8 cellular contexts compared by ENCODE assay signal in the genomic region with DNA sequence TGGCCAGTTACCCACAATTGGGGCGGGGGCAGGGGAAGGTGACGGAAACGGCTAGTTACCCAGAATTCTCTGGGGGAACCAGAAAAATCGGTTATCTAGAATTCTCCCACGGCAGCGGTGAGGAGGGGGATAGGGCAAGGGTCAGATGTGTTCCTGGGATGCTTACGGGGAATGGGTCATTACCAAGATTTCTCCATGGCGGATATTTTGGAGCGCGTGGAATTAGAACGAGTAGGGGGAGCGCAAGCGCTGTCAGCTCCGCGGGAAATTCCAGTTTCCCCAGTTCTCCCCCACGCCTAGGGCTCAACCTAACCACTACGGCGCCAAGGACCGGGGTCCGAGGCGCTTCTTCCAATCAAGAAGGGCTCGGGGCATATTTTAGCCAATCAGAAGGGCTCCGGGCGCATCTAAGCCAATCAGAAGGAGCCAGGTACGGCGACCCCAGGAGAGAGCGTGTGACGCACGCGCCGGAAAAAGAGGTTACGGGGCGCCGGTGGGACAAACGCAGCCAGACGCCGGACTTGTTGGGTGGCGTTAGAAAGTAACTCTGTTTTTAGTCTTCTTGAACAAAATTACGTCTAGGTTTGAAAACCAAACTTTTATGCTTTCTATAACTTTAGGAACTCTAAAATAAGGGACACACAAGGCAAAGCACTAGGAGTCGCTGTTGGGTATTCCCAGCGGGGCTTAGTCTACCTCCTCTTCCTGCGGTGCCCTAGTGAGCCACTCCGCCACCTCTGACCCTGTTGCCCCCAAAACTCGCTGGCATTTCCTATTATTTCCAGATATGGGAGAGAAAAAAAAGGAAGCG. TPM values are rescaled to one million over a fixed set of nuclear protein-coding genes. Genes with fewer than 3 reads are reported as not detected.
A peak's percentile ranks its signal among the peaks of the same experiment; 100 is the strongest.
DNase-seq lines count a peak whose midpoint lies in the region; ATAC-seq and TF ChIP-seq lines count a peak whose summit lies in the region.

A gene with protein sequence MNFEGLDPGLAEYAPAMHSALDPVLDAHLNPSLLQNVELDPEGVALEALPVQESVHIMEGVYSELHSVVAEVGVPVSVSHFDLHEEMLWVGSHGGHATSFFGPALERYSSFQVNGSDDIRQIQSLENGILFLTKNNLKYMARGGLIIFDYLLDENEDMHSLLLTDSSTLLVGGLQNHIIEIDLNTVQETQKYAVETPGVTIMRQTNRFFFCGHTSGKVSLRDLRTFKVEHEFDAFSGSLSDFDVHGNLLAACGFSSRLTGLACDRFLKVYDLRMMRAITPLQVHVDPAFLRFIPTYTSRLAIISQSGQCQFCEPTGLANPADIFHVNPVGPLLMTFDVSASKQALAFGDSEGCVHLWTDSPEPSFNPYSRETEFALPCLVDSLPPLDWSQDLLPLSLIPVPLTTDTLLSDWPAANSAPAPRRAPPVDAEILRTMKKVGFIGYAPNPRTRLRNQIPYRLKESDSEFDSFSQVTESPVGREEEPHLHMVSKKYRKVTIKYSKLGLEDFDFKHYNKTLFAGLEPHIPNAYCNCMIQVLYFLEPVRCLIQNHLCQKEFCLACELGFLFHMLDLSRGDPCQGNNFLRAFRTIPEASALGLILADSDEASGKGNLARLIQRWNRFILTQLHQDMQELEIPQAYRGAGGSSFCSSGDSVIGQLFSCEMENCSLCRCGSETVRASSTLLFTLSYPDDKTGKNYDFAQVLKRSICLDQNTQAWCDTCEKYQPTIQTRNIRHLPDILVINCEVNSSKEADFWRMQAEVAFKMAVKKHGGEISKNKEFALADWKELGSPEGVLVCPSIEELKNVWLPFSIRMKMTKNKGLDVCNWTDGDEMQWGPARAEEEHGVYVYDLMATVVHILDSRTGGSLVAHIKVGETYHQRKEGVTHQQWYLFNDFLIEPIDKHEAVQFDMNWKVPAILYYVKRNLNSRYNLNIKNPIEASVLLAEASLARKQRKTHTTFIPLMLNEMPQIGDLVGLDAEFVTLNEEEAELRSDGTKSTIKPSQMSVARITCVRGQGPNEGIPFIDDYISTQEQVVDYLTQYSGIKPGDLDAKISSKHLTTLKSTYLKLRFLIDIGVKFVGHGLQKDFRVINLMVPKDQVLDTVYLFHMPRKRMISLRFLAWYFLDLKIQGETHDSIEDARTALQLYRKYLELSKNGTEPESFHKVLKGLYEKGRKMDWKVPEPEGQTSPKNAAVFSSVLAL (minus strand): TSS at position 322 of the 811 bp plus-strand sequence. CDS start 906 bp downstream, outside the sequence.

- H3K36me3 ChIP-seq in osteoblast (ENCODE audit: insufficient read depth, low read length): no peaks in the 10 kb centered on the region
- H3K36me3 ChIP-seq in thoracic aorta: no peaks in the 10 kb centered on the region

- DNase-seq in NCI-H1092 treated with DMSO at 0.1 percent for 48 hours (lab: John Stamatoyannopoulos, UW) (peak; percentile 92), SKM-1 (lab: John Stamatoyannopoulos, UW; ENCODE audit: unreplicated experiment) (peak; percentile 63), glutamatergic neuron (peak; percentile 88), osteoblast (ENCODE audit: insufficient read length, low spot score, missing footprints) (peak; percentile 99), thoracic aorta (ENCODE audit: low spot score) (peak; percentile 84)
- peak; percentile 91 to 94 for DNase-seq in activated naive CD4-positive, alpha-beta T cell treated with anti-CD3 and anti-CD28 coated beads, Interleukin-2, amount 50 U/mL, for 72 hours (ENCODE audit: low spot score in 2 of 2)

- peak within 1 kb of the TSS; percentile 93 for H3K4me3 Mint-ChIP-seq in glutamatergic neuron (ENCODE audit: unreplicated experiment)

- H3K27ac Mint-ChIP-seq in activated naive CD4-positive, alpha-beta T cell treated with anti-CD3 and anti-CD28 coated beads, Interleukin-2, amount 50 U/mL, for 72 hours: peak within 1 kb of the TSS; percentile 99 to 100
- peak within 1 kb of the TSS; percentile 95 for H3K27ac Mint-ChIP-seq in glutamatergic neuron (ENCODE audit: unreplicated experiment)

- peak within 1 kb of the TSS; percentile 100 for H3K27ac ChIP-seq in osteoblast (ENCODE audit: low read depth, low read length)
- H3K27ac ChIP-seq in thoracic aorta: peak within 1 kb of the TSS; percentile 91 to 93

- peaks cover 2% of the 10 kb centered on the region for H3K79me2 ChIP-seq in osteoblast (ENCODE audit: insufficient read depth, low read length)

- H3K9me3 Mint-ChIP-seq in activated naive CD4-positive, alpha-beta T cell treated with anti-CD3 and anti-CD28 coated beads, Interleukin-2, amount 50 U/mL, for 72 hours: no peaks in the 10 kb centered on the region
- H3K9me3 Mint-ChIP-seq in glutamatergic neuron (ENCODE audit: unreplicated experiment): peaks cover 8% of the 10 kb centered on the region

- TF ChIP-seq POLR2A in GM10847 (IDR thresholded peaks at IDR 0.05; ENCODE audit: extremely low read depth, insufficient read length): peak; percentile 91

- H3K27me3 ChIP-seq in osteoblast (ENCODE audit: insufficient read depth, low read length): no peaks in the 10 kb centered on the region
- no peaks in the 10 kb centered on the region for H3K27me3 ChIP-seq in thoracic aorta (replicated peaks; ENCODE audit: insufficient read depth)

- TF ChIP-seq CTCF in glutamatergic neuron (IDR thresholded peaks at IDR 0.05; ENCODE audit: partially characterized antibody, unreplicated experiment): peak; percentile 58
- TF ChIP-seq CTCF in osteoblast (IDR thresholded peaks at IDR 0.05; ENCODE audit: extremely low read depth, low read depth, low read length): peak; percentile 79
- TF ChIP-seq CTCF in thoracic aorta (IDR thresholded peaks at IDR 0.05): peak; percentile 59

- H3K27me3 Mint-ChIP-seq in glutamatergic neuron (ENCODE audit: unreplicated experiment): peaks cover 3% of the 10 kb centered on the region

- H3K4me1 Mint-ChIP-seq in glutamatergic neuron (ENCODE audit: low read depth, unreplicated experiment): peaks cover 7% of the 10 kb centered on the region

- H4K20me1 ChIP-seq in osteoblast (ENCODE audit: insufficient read depth, low read length): no peaks in the 10 kb centered on the region

- H3K4me3 ChIP-seq in osteoblast (ENCODE audit: insufficient read depth, low read length) (peak within 1 kb of the TSS; percentile 77), thoracic aorta (peak within 1 kb of the TSS; percentile 78)

- H3K9me3 ChIP-seq in osteoblast (ENCODE audit: low read depth, low read length): no peaks in the 10 kb centered on the region
- no peaks in the 10 kb centered on the region for H3K9me3 ChIP-seq in thoracic aorta

- peaks cover 18% of the 10 kb centered on the region for H3K4me1 ChIP-seq in osteoblast (ENCODE audit: insufficient read depth, low read length)
- H3K4me1 ChIP-seq in thoracic aorta (ENCODE audit: control insufficient read depth in 1 of 2, low read depth in 2 of 2): peaks cover 3 to 11% of the 10 kb centered on the region in 2 donors

- ATAC-seq in HG02623 (IDR thresholded peaks at IDR 0.05; ENCODE audit: unreplicated experiment): peak; percentile 86
- peak; percentile 81 to 90 for ATAC-seq in activated naive CD4-positive, alpha-beta T cell treated with anti-CD3 and anti-CD28 coated beads, Interleukin-2, amount 50 U/mL, for 72 hours
- peak; percentile 93 for ATAC-seq in thoracic aorta (ENCODE audit: insufficient number of reproducible peaks, low FRiP score, low read depth)

- peaks cover 2 to 4% of the 10 kb centered on the region in 2 donors for H3K36me3 Mint-ChIP-seq in activated naive CD4-positive, alpha-beta T cell treated with anti-CD3 and anti-CD28 coated beads, Interleukin-2, amount 50 U/mL, for 72 hours
- no peaks in the 10 kb centered on the region for H3K36me3 Mint-ChIP-seq in glutamatergic neuron (ENCODE audit: unreplicated experiment)

- peak within 1 kb of the TSS; percentile 96 for H3K4me2 ChIP-seq in osteoblast (ENCODE audit: insufficient read depth, low read length)

- H2AFZ ChIP-seq in osteoblast (ENCODE audit: low read length): peak within 1 kb of the TSS; percentile 95

RNA-seq across cellular contexts. Expression of the gene that starts here (rescaled TPM):
- total RNA-seq in activated naive CD4-positive, alpha-beta T cell treated with anti-CD3 and anti-CD28 coated beads, Interleukin-2, amount 50 U/mL, for 72 hours: 10 to 100 TPM; 54.0 to 71.4 TPM
- total RNA-seq in glutamatergic neuron (ENCODE audit: unreplicated experiment): 101 TPM
- 10.5 and 19.2 TPM in 2 replicates for total RNA-seq in osteoblast
- 10 to 100 TPM; 39.8 to 42.7 TPM for total RNA-seq in thoracic aorta

Comparison
In these comparisons a context has a peak if more than half of its experiments do, and no peak if none do; other contexts are left out.
1. Peak in every context shown above with its lines: DNase-seq, ATAC-seq, H3K4me3 ChIP-seq and H3K27ac ChIP-seq.